In the genomic region with DNA sequence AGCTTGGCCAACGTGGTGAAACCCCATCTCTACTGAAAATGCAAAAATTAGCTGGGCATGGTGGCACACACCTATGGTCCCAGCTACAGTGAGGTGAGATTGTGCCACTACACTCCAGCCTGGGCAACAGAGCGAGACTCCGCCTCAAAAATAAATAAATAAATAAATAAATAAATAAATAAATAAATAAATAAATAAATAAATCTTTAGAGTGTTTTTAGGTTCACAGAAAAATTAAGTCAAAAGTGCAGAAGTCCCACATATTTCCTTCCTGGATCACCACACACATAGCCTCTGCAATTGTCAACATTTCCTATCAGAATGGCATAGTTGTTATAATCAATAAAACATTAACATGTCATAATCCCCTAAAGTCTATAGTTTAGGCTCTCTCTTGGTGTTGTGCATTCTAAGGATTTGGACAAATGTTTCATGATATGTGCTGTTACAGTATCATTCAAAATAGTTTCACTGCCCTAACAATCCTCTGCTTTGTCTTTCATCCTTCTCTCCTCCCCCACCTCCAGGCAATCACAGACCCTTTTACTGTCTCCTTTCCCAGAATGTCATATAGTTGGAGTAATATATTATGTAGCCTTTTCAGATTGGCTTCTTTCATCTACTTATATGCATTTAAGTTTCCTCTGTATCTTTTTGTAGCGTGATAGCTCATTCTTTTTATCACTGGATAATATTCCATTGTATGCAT, we compare ENCODE assay signal across 24 cellular contexts. TPM values are rescaled to one million over a fixed set of nuclear protein-coding genes. Genes with fewer than 3 reads are reported as not detected.
DNase-seq lines count a peak whose midpoint lies in the region; ATAC-seq, FAIRE-seq and TF ChIP-seq lines count a peak whose summit lies in the region.
"Had no signal": no experiment of that assay in that cellular context is flagged by ENCODE, and none has a peak within 500 bp of the region (broad histone marks: within the 10 kb centered on the region; RNA-seq: fewer than 3 reads in every experiment).

No MANE protein-coding gene starts in this region.

- H3K79me2 ChIP-seq in HepG2 (ENCODE audit: insufficient read depth, low read length): peaks cover 66% of the 10 kb centered on the region

- 98% methylated on average over 4 of the region's 4 CpGs for whole genome bisulfite sequencing in HepG2 (ENCODE audit: low lambda C conversion rate)
- WGBS in right lobe of liver (ENCODE audit: insufficient coverage, low coverage, low lambda C conversion rate, missing lambda C conversion rate): 94% methylated on average over 4 of the region's 4 CpGs
- 95% methylated on average over 4 of the region's 4 CpGs for WGBS in suprapubic skin

- TF ChIP-seq POLR2A in HepG2 (IDR thresholded peaks at IDR 0.05; ENCODE audit: insufficient read depth in 1 of 2, low read depth in 2 of 2, low read length in 2 of 2): no peak
- TF ChIP-seq POLR2A in right lobe of liver (IDR thresholded peaks at IDR 0.05): no peak
- no peak for TF ChIP-seq POLR2A in suprapubic skin (IDR thresholded peaks at IDR 0.05)

- no peak for TF ChIP-seq EP300 in HepG2 (IDR thresholded peaks at IDR 0.05; ENCODE audit: low read depth in 2 of 2, low read length in 2 of 2)
- TF ChIP-seq EP300 in HepG2 (CRISPR knock-in tag; IDR thresholded peaks at IDR 0.05; ENCODE audit: borderline replicate concordance): no peak
- TF ChIP-seq EP300 in suprapubic skin (IDR thresholded peaks at IDR 0.05): no peak

- no peak for ATAC-seq in HepG2
- ATAC-seq in right lobe of liver: no peak
- ATAC-seq in GM19452 (IDR thresholded peaks at IDR 0.05; ENCODE audit: unreplicated experiment): no peak

- DNase-seq in HepG2 (ENCODE audit: low spot score) (no peak), right lobe of liver (no peak), RPMI7951 (ENCODE audit: low read depth) (peak; percentile 27), neural crest cell (ENCODE audit: low read depth, low spot score) (no peak), type B pancreatic cell (ENCODE audit: extremely low spot score, unreplicated experiment) (no peak), suprapubic skin (ENCODE audit: low spot score in 2 of 2) (no peak), HT-29 (ENCODE audit: low spot score) (no peak)
- DNase-seq: CD4-positive, alpha-beta memory T cell; DMS 273 treated with DMSO at 0.1 percent for 48 hours; DMS53; DND-41; EL; GOT3; H7; KBM-7 had no signal

- H3K27ac ChIP-seq in HepG2 (ENCODE audit: extremely low read length, insufficient read depth, low read length) (no peak overlapping the region), right lobe of liver (no peak overlapping the region), suprapubic skin (no peak overlapping the region)
- H3K27ac ChIP-seq: 22Rv1, BLaER1, HL-60 had no signal

- H3K9ac ChIP-seq in HepG2 (ENCODE audit: insufficient read depth, low read depth, low read length): no peak overlapping the region
- H3K9ac ChIP-seq: BLaER1 had no signal

- H3K9me3 ChIP-seq in HepG2 (ENCODE audit: low read length) (no peaks in the 10 kb centered on the region), right lobe of liver (no peaks in the 10 kb centered on the region), suprapubic skin (no peaks in the 10 kb centered on the region)
- H3K9me3 ChIP-seq: BLaER1 had no signal

- H3K4me3 Mint-ChIP-seq in neural crest cell (peak overlapping the region; percentile 6), type B pancreatic cell (peak overlapping the region; percentile 4)
- H3K4me3 Mint-ChIP-seq: CD14-positive monocyte; CD4-positive, alpha-beta memory T cell; IgD-negative memory B cell had no signal

- H3K36me3 Mint-ChIP-seq in neural crest cell (ENCODE audit: low read depth) (no peaks in the 10 kb centered on the region), type B pancreatic cell (peaks cover 5% of the 10 kb centered on the region)
- H3K36me3 Mint-ChIP-seq: CD14-positive monocyte; CD4-positive, alpha-beta memory T cell had no signal

- no peak overlapping the region for H2AFZ ChIP-seq in HepG2 (ENCODE audit: low read length)

- H3K4me3 ChIP-seq in HepG2 (replicated peaks in 1 of 3; ENCODE audit: insufficient read depth in 1 of 3, low read depth in 2 of 3, low read length in 3 of 3): no peak overlapping the region
- no peak overlapping the region for H3K4me3 ChIP-seq in right lobe of liver
- no peak overlapping the region for H3K4me3 ChIP-seq in suprapubic skin
- H3K4me3 ChIP-seq: BLaER1 had no signal

- FAIRE-seq in HepG2 (lab: Jason Lieb, UNC): no peak
- FAIRE-seq: GM12892, GM18507, HTR-8/SVneo had no signal

- intact Hi-C loops in HepG2 (cut with micrococcal nuclease; ENCODE audit: unreplicated experiment): no loop called here
- intact Hi-C loops in right lobe of liver (cut with DNase I): no loop called here

- H3K4me1 ChIP-seq in HepG2 (ENCODE audit: insufficient read depth, low read length): peaks cover 54% of the 10 kb centered on the region
- peaks cover 0 to 20% (median 0%) of the 10 kb centered on the region in 4 donors for H3K4me1 ChIP-seq in right lobe of liver
- peaks cover 23% of the 10 kb centered on the region for H3K4me1 ChIP-seq in suprapubic skin

- no peaks in the 10 kb centered on the region for H3K27me3 ChIP-seq in HepG2 (ENCODE audit: control insufficient read depth in 1 of 2, insufficient read depth in 2 of 2, low read length in 2 of 2)
- H3K27me3 ChIP-seq in right lobe of liver: no peaks in the 10 kb centered on the region
- H3K27me3 ChIP-seq in suprapubic skin: no peaks in the 10 kb centered on the region
- H3K27me3 ChIP-seq: BLaER1 had no signal

- in situ Hi-C loops in HepG2 (cut with HindIII; ENCODE audit: extremely low pct_ligation_motif_present, low pct_unique_long_range_greater_than_20kb): no loop called here

- no peaks in the 10 kb centered on the region for H3K36me3 ChIP-seq in HepG2 (replicated peaks in 1 of 2; ENCODE audit: control insufficient read depth in 1 of 2, insufficient read depth in 2 of 2, low read length in 2 of 2)
- no peaks in the 10 kb centered on the region for H3K36me3 ChIP-seq in right lobe of liver
- H3K36me3 ChIP-seq in suprapubic skin: no peaks in the 10 kb centered on the region

- no peaks in the 10 kb centered on the region for H3K9me3 Mint-ChIP-seq in neural crest cell
- H3K9me3 Mint-ChIP-seq in type B pancreatic cell: peaks cover 4% of the 10 kb centered on the region
- H3K9me3 Mint-ChIP-seq: CD14-positive monocyte; CD4-positive, alpha-beta memory T cell; IgD-negative memory B cell had no signal

- H3K4me2 ChIP-seq in HepG2 (ENCODE audit: low read depth, low read length): no peak overlapping the region
- H3K4me2 ChIP-seq: BLaER1 had no signal

- TF ChIP-seq RAD21 in HepG2 (CRISPR knock-in tag; IDR thresholded peaks at IDR 0.05): no peak

- H4K20me1 ChIP-seq in HepG2 (ENCODE audit: insufficient read depth, low read length): no peaks in the 10 kb centered on the region

- no peak for TF ChIP-seq CTCF in HepG2 (CRISPR knock-in tag; IDR thresholded peaks at IDR 0.05)
- no peak for TF ChIP-seq CTCF in right lobe of liver (IDR thresholded peaks at IDR 0.05)
- no peak for TF ChIP-seq CTCF in neural crest cell (conservative IDR thresholded peaks at IDR 0.05)
- TF ChIP-seq CTCF in type B pancreatic cell (conservative IDR thresholded peaks at IDR 0.05): no peak
- no peak for TF ChIP-seq CTCF in suprapubic skin (IDR thresholded peaks at IDR 0.05)

- no TSS peak for BruUV-seq in HepG2 (replicated peaks; lab: Mats Ljungman, UMichigan)

- H3K27me3 Mint-ChIP-seq in neural crest cell (ENCODE audit: low read depth): no peaks in the 10 kb centered on the region
- no peaks in the 10 kb centered on the region for H3K27me3 Mint-ChIP-seq in type B pancreatic cell

- CTCF ChIA-PET in HepG2 (lab: Yijun Ruan, JAX; ENCODE audit: low intra/inter-chr PET ratio, low total read pairs): no interaction called here

- POLR2A ChIA-PET in HepG2 (lab: Yijun Ruan, JAX): no interaction called here

- H3K27ac Mint-ChIP-seq in neural crest cell (ENCODE audit: unreplicated experiment): no peak overlapping the region
- peak overlapping the region; percentile 16 for H3K27ac Mint-ChIP-seq in type B pancreatic cell
- H3K27ac Mint-ChIP-seq: CD14-positive monocyte, IgD-negative memory B cell had no signal

- H3K4me1 Mint-ChIP-seq in neural crest cell (peaks cover 32% of the 10 kb centered on the region), type B pancreatic cell (ENCODE audit: unreplicated experiment) (peaks cover 17% of the 10 kb centered on the region)
- H3K4me1 Mint-ChIP-seq: CD14-positive monocyte; CD4-positive, alpha-beta memory T cell had no signal

RNA-seq across cellular contexts. Expression of a gene that starts 58.3 kb away (rescaled TPM):
- total RNA-seq in HepG2 (2016; rRNA removed; fragmentation: Illumina TruSeq; extraction: Trizol) (70.8 and 137 TPM in 2 replicates), right lobe of liver (10 to 100 TPM; 18.5 to 53.2 (median 28.0) TPM), neural crest cell (82.0 and 85.8 TPM in 2 replicates), type B pancreatic cell (ENCODE audit: low replicate concordance) (164 and 178 TPM in 2 replicates), suprapubic skin (100 to 1,000 TPM in 1 of 4 donors, 10 to 100 TPM in 3; 58.3 to 124 (median 77.6) TPM)
- 5.9 and 6.2 TPM in 2 replicates for total RNA-seq in HepG2 (2016; cell fraction: cytosol; rRNA removed; fragmentation: Illumina TruSeq; extraction: Trizol; ENCODE audit: low read depth)
- total RNA-seq in HepG2 (2016; cell fraction: insoluble cytoplasmic fraction; rRNA removed; fragmentation: Illumina TruSeq; extraction: Trizol): 60.9 and 135 TPM in 2 replicates
- 19.6 and 19.9 TPM in 2 replicates for total RNA-seq in HepG2 (2016; cell fraction: membrane; rRNA removed; fragmentation: Illumina TruSeq; extraction: Trizol)
- 154 and 181 TPM in 2 replicates for total RNA-seq in HepG2 (2016; cell fraction: nucleus; rRNA removed; fragmentation: Illumina TruSeq; extraction: Trizol)
- 56.7 and 58.5 TPM in 2 replicates for polyA plus RNA-seq in HepG2 (2011; rRNA removed)
- 36.7 and 50.0 TPM in 2 replicates for polyA plus RNA-seq in HepG2 (2011; cell fraction: cytosol; rRNA removed)
- polyA plus RNA-seq in HepG2 (2011; cell fraction: nucleus; rRNA removed): 47.5 and 52.1 TPM in 2 replicates
- 64.4 and 72.6 TPM in 2 replicates for polyA plus RNA-seq in HepG2 (2012)
- polyA plus RNA-seq in HepG2 (2016; cell fraction: cytosol; fragmentation: Illumina TruSeq; extraction: Trizol; ENCODE audit: low read depth): 3.1 and 4.6 TPM in 2 replicates
- 51.9 and 63.2 TPM in 2 replicates for polyA plus RNA-seq in HepG2 (2016; cell fraction: insoluble cytoplasmic fraction; fragmentation: Illumina TruSeq; extraction: Trizol; ENCODE audit: low read depth)
- polyA plus RNA-seq in HepG2 (2016; cell fraction: membrane; fragmentation: Illumina TruSeq; extraction: Trizol; ENCODE audit: low read depth): 6.2 and 7.9 TPM in 2 replicates
- 149 and 151 TPM in 2 replicates for polyA plus RNA-seq in HepG2 (2016; cell fraction: nucleus; fragmentation: Illumina TruSeq; extraction: Trizol; ENCODE audit: insufficient read depth, low read depth)
- polyA minus RNA-seq in HepG2 (2011; rRNA and poly(A)+ RNA removed; ENCODE audit: low replicate concordance): 51.7 and 216 TPM in 2 replicates
- 64.0 and 66.5 TPM in 2 replicates for polyA minus RNA-seq in HepG2 (2011; cell fraction: cytosol; rRNA and poly(A)+ RNA removed)
- 102 and 112 TPM in 2 replicates for polyA minus RNA-seq in HepG2 (2011; cell fraction: nucleus; rRNA and poly(A)+ RNA removed)
- total RNA-seq in RPMI7951 (2014; rRNA removed; shearing (Covaris generic)): 132 and 133 TPM in 2 replicates
- total RNA-seq in HT-29 (2014; rRNA removed; shearing (Covaris generic)): 12.1 and 13.1 TPM in 2 replicates
- polyA plus RNA-seq: CD4-positive, alpha-beta memory T cell had no signal
